In the genomic region with DNA sequence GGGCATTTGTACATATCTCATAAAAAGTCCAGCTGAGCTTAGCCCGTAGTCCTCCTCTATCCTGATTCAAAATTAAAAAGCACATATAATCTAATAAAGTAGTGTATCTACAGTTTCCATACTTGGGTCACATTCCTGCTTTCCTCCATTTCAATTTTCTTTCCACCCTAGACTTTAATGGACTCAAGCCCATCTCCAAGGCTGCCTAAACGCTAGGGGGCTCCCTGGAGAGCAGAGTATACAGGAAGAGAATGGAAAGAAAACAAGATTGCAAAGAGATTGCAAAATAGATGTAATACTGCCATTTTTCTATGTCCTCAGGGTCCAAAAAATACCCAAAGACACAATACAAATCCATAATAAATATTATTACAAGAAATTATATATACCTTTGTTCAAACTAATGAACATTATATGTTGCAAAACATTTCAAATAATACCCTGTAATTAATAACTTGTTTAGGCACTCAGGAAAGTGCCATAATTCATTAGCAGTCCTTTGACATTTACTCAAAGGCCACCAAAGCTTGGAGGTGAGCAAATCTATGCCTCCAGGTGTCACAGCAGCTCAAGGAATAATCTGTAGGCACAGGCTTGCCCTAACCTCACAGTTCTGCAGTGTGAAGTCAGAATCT, we compare ENCODE assay signal across 8 cellular contexts. TPM values are rescaled to one million over a fixed set of nuclear protein-coding genes. Genes with fewer than 3 reads are reported as not detected.
A peak's percentile ranks its signal among the peaks of the same experiment; 100 is the strongest.
DNase-seq lines count a peak whose midpoint lies in the region; ATAC-seq and TF ChIP-seq lines count a peak whose summit lies in the region.

No MANE protein-coding gene starts in this region.

- peak; percentile 46 for DNase-seq in GM04504 (ENCODE audit: low read depth)
- DNase-seq in NCI-H1092 (lab: John Stamatoyannopoulos, UW): peak; percentile 20
- DNase-seq in adrenal gland: peak; percentile 62 to 89 (median 79)
- peak; percentile 76 for DNase-seq in hepatocyte (ENCODE audit: low spot score)
- no peak for DNase-seq in spleen

- H3K27ac ChIP-seq in adrenal gland (no peak overlapping the region), hepatocyte (no peak overlapping the region), spleen (peak overlapping the region in 3 of 8 donors; percentile 6 to 41 (median 36))

- H3K4me2 ChIP-seq in hepatocyte: no peak overlapping the region

- intact Hi-C loops in adrenal gland (cut with DNase I) (loop anchor here in 1 of 2 donors (10.0 kb wide), 1 partner anchor 378 kb away; no protein-coding TSS in a partner anchor), spleen (cut with DNase I; ENCODE audit: low total_unique reads) (loop anchor here (5.0 to 10.0 kb wide), 2 partner anchors 120 to 378 kb away; no protein-coding TSS in a partner anchor)

- H3K36me3 ChIP-seq in adrenal gland (replicated peaks in 1 of 2) (peaks cover 0 to 2% of the 10 kb centered on the region in 2 donors), hepatocyte (replicated peaks; ENCODE audit: insufficient read depth, low read depth) (no peaks in the 10 kb centered on the region), spleen (peaks cover 0 to 12% (median 9%) of the 10 kb centered on the region in 6 donors)

- peak; percentile 10; the same call in 1 of the 3 replicates for ATAC-seq in SK-N-SH treated with all-trans-retinoic acid at 6 μM for 48 hours
- ATAC-seq in HG02852 (IDR thresholded peaks at IDR 0.05; ENCODE audit: unreplicated experiment): no peak
- no peak for ATAC-seq in HG03108 (IDR thresholded peaks at IDR 0.05; ENCODE audit: unreplicated experiment)

- TF ChIP-seq POLR2A in adrenal gland (IDR thresholded peaks at IDR 0.05): no peak
- TF ChIP-seq POLR2A in spleen (IDR thresholded peaks at IDR 0.05): no peak

- no peaks in the 10 kb centered on the region for H4K20me1 ChIP-seq in hepatocyte (ENCODE audit: insufficient read depth, poor library complexity, severe bottlenecking)

- no peak overlapping the region for H3K4me3 ChIP-seq in adrenal gland
- no peak overlapping the region for H3K4me3 ChIP-seq in hepatocyte
- H3K4me3 ChIP-seq in spleen: no peak overlapping the region

- H3K27me3 ChIP-seq in adrenal gland (no peaks in the 10 kb centered on the region), hepatocyte (no peaks in the 10 kb centered on the region), spleen (replicated peaks in 1 of 7) (no peaks in the 10 kb centered on the region)

- H3K79me2 ChIP-seq in hepatocyte: peaks cover 22% of the 10 kb centered on the region

- no peaks in the 10 kb centered on the region for H3K9me2 ChIP-seq in hepatocyte (replicated peaks; ENCODE audit: insufficient read depth)

- H3K4me1 ChIP-seq in adrenal gland (replicated peaks in 1 of 2): peaks cover 0 to 8% of the 10 kb centered on the region in 2 donors
- H3K4me1 ChIP-seq in hepatocyte (ENCODE audit: insufficient read depth): no peaks in the 10 kb centered on the region
- H3K4me1 ChIP-seq in spleen: peaks cover 17 to 51% (median 34%) of the 10 kb centered on the region in 6 donors

- no peaks in the 10 kb centered on the region for H3K9me3 ChIP-seq in adrenal gland (replicated peaks in 1 of 3)
- H3K9me3 ChIP-seq in hepatocyte (ENCODE audit: low read depth): no peaks in the 10 kb centered on the region
- no peaks in the 10 kb centered on the region for H3K9me3 ChIP-seq in spleen

- WGBS in adrenal gland, 4 donors: 16 to 35% (median 25%) methylated on average over 2 of the region's 2 CpGs
- WGBS in hepatocyte (ENCODE audit: low lambda C conversion rate, missing lambda C conversion rate): 11% methylated on average over 2 of the region's 2 CpGs
- WGBS in spleen, 5 donors: 24 to 33% (median 26%) methylated on average over 2 of the region's 2 CpGs

- peak overlapping the region; percentile 60 for H2AFZ ChIP-seq in hepatocyte

- TF ChIP-seq CTCF in adrenal gland (IDR thresholded peaks at IDR 0.05): peak; percentile 31 to 69 (median 66)
- peak; percentile 59 for TF ChIP-seq CTCF in hepatocyte (IDR thresholded peaks at IDR 0.05; ENCODE audit: poor library complexity)
- peak; percentile 20 to 71 (median 58) for TF ChIP-seq CTCF in spleen (IDR thresholded peaks at IDR 0.05 in 8 of 11, conservative IDR thresholded peaks at IDR 0.05 in 3 of 11)

TF ChIP-seq in SK-N-SH treated with all-trans-retinoic acid at 6 μM for 48 hours, 23 proteins besides CTCF, POLR2A, EP300 and RAD21:
- TF ChIP-seq ZFP3 (CRISPR knock-in tag; IDR thresholded peaks at IDR 0.05): no peak

RNA-seq across cellular contexts. Expression of gene MCM3, which starts 2.4 kb away (rescaled TPM):
- total RNA-seq in adrenal gland (10 to 100 TPM; 19.4 to 43.2 (median 25.0) TPM), hepatocyte (36.4 and 40.7 TPM in 2 replicates), spleen (10 to 100 TPM; 32.3 to 48.6 (median 36.8) TPM)
- polyA plus RNA-seq in adrenal gland (10 to 100 TPM; 10.5 to 31.4 (median 15.9) TPM), hepatocyte (32.6 and 33.8 TPM in 2 replicates), spleen (10 to 100 TPM; 21.1 to 36.5 (median 29.4) TPM)

RNA-seq across cellular contexts. Expression of gene IL17F, which starts 42.6 kb away (rescaled TPM):
- total RNA-seq in adrenal gland (not detected), hepatocyte (not detected in 2 replicates), spleen (not detected)
- polyA plus RNA-seq in adrenal gland (not detected), hepatocyte (not detected in 2 replicates), spleen (not detected)
